9 cellular contexts compared by ENCODE assay signal in the genomic region with DNA sequence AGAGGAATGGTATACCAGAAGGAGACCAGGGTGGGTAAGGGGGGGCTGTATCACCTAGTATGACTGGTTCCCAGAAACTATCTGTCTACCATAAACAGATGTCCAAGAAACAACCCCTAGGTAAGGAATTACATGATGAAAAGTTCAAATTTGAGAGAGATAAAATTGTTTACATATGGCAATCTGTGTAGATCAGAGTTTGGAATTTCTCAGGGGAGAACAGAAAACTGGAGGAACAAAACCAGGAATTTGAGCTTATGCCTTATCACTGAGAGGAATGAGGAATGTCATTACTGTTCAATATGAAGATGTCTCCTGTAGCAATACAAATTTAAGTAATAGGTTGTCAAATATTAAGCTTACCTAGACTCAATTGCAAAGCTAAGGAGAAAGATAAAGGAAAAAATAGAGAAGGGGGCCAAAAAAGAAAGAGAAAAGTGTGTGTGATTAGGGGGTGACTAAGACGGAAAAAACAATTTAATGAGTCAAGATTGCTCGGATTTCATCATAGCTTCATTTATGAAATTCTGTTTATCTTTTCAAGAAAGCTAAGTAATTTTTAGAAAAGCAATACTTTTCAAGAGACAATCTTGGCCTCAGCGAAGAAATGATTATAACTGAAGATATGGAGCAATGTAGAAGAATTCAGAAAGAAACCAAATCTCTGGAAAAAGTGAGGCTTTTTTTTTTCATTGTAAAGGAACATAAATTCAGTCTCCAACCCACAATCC.
DNase-seq lines count a peak whose midpoint lies in the region; ATAC-seq, FAIRE-seq and TF ChIP-seq lines count a peak whose summit lies in the region.
"Had no signal": no experiment of that assay in that cellular context is flagged by ENCODE, and none has a peak within 500 bp of the region (broad histone marks: within the 10 kb centered on the region; RNA-seq: fewer than 3 reads in every experiment).

No MANE protein-coding gene starts in this region.

- FAIRE-seq in small intestine (lab: Jason Lieb, UNC), result peak; percentile 49
- no peak for FAIRE-seq in GM12892 (lab: Jason Lieb, UNC)

- no peak for ATAC-seq in GM21786 (IDR thresholded peaks at IDR 0.05; ENCODE audit: unreplicated experiment)

- TF ChIP-seq CTCF in adrenal gland (IDR thresholded peaks at IDR 0.05), result no peak

- H3K27me3 ChIP-seq in adrenal gland (no peaks in the 10 kb centered on the region), iPS-15b (ENCODE audit: control insufficient read depth, insufficient read depth, low read length) (no peaks in the 10 kb centered on the region), small intestine (ENCODE audit: control insufficient read depth in 2 of 2, insufficient read depth in 2 of 2, low read length in 2 of 2) (no peaks in the 10 kb centered on the region)

- H3K36me3 ChIP-seq in adrenal gland (replicated peaks in 1 of 2) (no peaks in the 10 kb centered on the region), iPS-15b (ENCODE audit: control insufficient read depth, insufficient read depth, low read length) (no peaks in the 10 kb centered on the region), small intestine (ENCODE audit: control insufficient read depth in 2 of 2, insufficient read depth in 2 of 2, low read length in 2 of 2) (no peaks in the 10 kb centered on the region)

- 15 to 25% (median 22%) methylated on average over 3 of the region's 3 CpGs for WGBS in adrenal gland, 4 donors
- 8 to 22% (median 17%) methylated on average over 3 of the region's 3 CpGs for WGBS in small intestine, 3 donors

- TF ChIP-seq POLR2A in adrenal gland (IDR thresholded peaks at IDR 0.05) (no peak), GM12892 (IDR thresholded peaks at IDR 0.05; ENCODE audit: low read depth, low read length) (no peak)

- no peaks in the 10 kb centered on the region for H3K9me3 ChIP-seq in adrenal gland (replicated peaks in 1 of 3)
- H3K9me3 ChIP-seq in iPS-15b (ENCODE audit: control insufficient read depth, insufficient read depth, low read length), result no peaks in the 10 kb centered on the region
- H3K9me3 ChIP-seq in small intestine (ENCODE audit: control insufficient read depth, low read depth), result no peaks in the 10 kb centered on the region

- peaks cover 29 to 66% of the 10 kb centered on the region in 2 donors for H3K4me1 ChIP-seq in adrenal gland (replicated peaks in 1 of 2)
- H3K4me1 ChIP-seq in iPS-15b (ENCODE audit: control insufficient read depth, insufficient read depth, low read length), result peaks cover 30% of the 10 kb centered on the region
- peaks cover 0 to 13% of the 10 kb centered on the region in 2 donors for H3K4me1 ChIP-seq in small intestine (ENCODE audit: control insufficient read depth in 2 of 2, insufficient read depth in 1 of 2, low read depth in 1 of 2, low read length in 1 of 2)

- peak; percentile 13 for DNase-seq in HS-5 (ENCODE audit: low read depth)
- no peak for DNase-seq in adrenal gland
- no peak for DNase-seq in small intestine
- DNase-seq in amniotic stem cell (lab: John Stamatoyannopoulos, UW), result no peak
- DNase-seq in substantia nigra (lab: John Stamatoyannopoulos, UW), result no peak
- no peak for DNase-seq in GM12892 (ENCODE audit: insufficient read length)
- DNase-seq: stimulated activated CD8-positive, alpha-beta memory T cell treated with anti-CD3 and anti-CD28 coated beads, Interleukin-4, amount 100 ng/mL, for 48 hours had no signal

- intact Hi-C loops in adrenal gland (cut with DNase I), result loop anchor here in 1 of 2 donors (5.0 to 10.0 kb wide), 2 partner anchors 51 to 208 kb away; no protein-coding TSS in a partner anchor

- peak overlapping the region; percentile 63 for H3K9ac ChIP-seq in iPS-15b (ENCODE audit: low read depth, low read length)

- H3K4me3 ChIP-seq in adrenal gland, result peak overlapping the region in 1 of 4 donors; percentile 50
- H3K4me3 ChIP-seq in iPS-15b (ENCODE audit: low read depth, low read length), result peak overlapping the region; percentile 52
- H3K4me3 ChIP-seq in small intestine (ENCODE audit: low read depth in 1 of 2, low read length in 2 of 2), result peak overlapping the region in 1 of 2 donors; percentile 49

- H3K27ac ChIP-seq in adrenal gland, result peak overlapping the region; percentile 40 to 88 (median 79)
- H3K27ac ChIP-seq in small intestine (ENCODE audit: low read depth in 1 of 2, low read length in 1 of 2), result peak overlapping the region; percentile 56 to 60
- no peak overlapping the region for H3K27ac ChIP-seq in substantia nigra (ENCODE audit: low read depth, low read length, poor library complexity, severe bottlenecking)
